In genomic region chr2:158841839-158842238, GRCh38 we compare ENCODE assay signal across 1 cellular context.
TF ChIP-seq lines count a peak whose summit lies in the region.

No MANE protein-coding gene starts in this region.

TF ChIP-seq in SK-N-SH, 30 proteins besides CTCF, POLR2A, EP300 and RAD21 (continued from another document):
- no peak for TF ChIP-seq REST (IDR thresholded peaks at IDR 0.05; ENCODE audit: low read depth, low read length)
- TF ChIP-seq NRF1 (IDR thresholded peaks at IDR 0.05; ENCODE audit: low read depth, low read length) = no peak
- TF ChIP-seq EZH2phosphoT487 (IDR thresholded peaks at IDR 0.05; ENCODE audit: borderline replicate concordance, low read depth) = no peak
- no peak for TF ChIP-seq FOXM1 (IDR thresholded peaks at IDR 0.05; ENCODE audit: low read depth)
- no peak for TF ChIP-seq TEAD4 (IDR thresholded peaks at IDR 0.05; ENCODE audit: borderline replicate concordance, insufficient read depth)
- TF ChIP-seq NFIC (IDR thresholded peaks at IDR 0.05; ENCODE audit: borderline replicate concordance) = no peak
- TF ChIP-seq USF1 (IDR thresholded peaks at IDR 0.05; ENCODE audit: borderline replicate concordance, low read depth) = no peak
- TF ChIP-seq CHD2 (IDR thresholded peaks at IDR 0.05; ENCODE audit: low read length, partially characterized antibody) = no peak
- TF ChIP-seq YY1 (IDR thresholded peaks at IDR 0.05; ENCODE audit: low read depth) = no peak
TF ChIP-seq in SK-N-SH: peak in this region for 0.
